ENCODE assay signal across 15 cellular contexts in genomic region chr10:121302541-121303180, GRCh38.
A peak's percentile ranks its signal among the peaks of the same experiment; 100 is the strongest.
DNase-seq lines count a peak whose midpoint lies in the region; ATAC-seq, FAIRE-seq and TF ChIP-seq lines count a peak whose summit lies in the region.
"Had no signal": no experiment of that assay in that cellular context is flagged by ENCODE, and none has a peak within 500 bp of the region (broad histone marks: within the 10 kb centered on the region; RNA-seq: fewer than 3 reads in every experiment).

No MANE protein-coding gene starts in this region.

- H3K4me3 ChIP-seq in OCI-LY3 (ENCODE audit: low read length) (no peak overlapping the region), bronchial epithelial cell (ENCODE audit: low read depth, low read length) (no peak overlapping the region), sigmoid colon (no peak overlapping the region), spleen (no peak overlapping the region), heart right ventricle (no peak overlapping the region)
- H3K4me3 ChIP-seq: K562 had no signal

- no peak overlapping the region for H3K9ac ChIP-seq in OCI-LY3 (ENCODE audit: low read length)

- H4K20me1 ChIP-seq in OCI-LY3 (ENCODE audit: insufficient read depth, low read length) = no peaks in the 10 kb centered on the region

- DNase-seq in bronchial epithelial cell (ENCODE audit: low read depth) (peak; percentile 71), kidney glomerular epithelial cell (lab: John Stamatoyannopoulos, UW) (peak; percentile 66), sigmoid colon (no peak), spleen (no peak), HTR-8/SVneo (ENCODE audit: insufficient read length, low spot score) (no peak), heart right ventricle (no peak)
- DNase-seq: CD8-positive, alpha-beta T cell; EL; H9; NCI-H226; NCI-H69; NK-92 treated with Interleukin-12 subunit alpha and Interleukin-12 subunit beta, amount 100 ng/mL, for 24 hours; SHP77 had no signal

- H3K79me2 ChIP-seq in OCI-LY3 (ENCODE audit: low read length) = no peaks in the 10 kb centered on the region

- no peak overlapping the region for H3K4me2 ChIP-seq in OCI-LY3 (ENCODE audit: low read length)

- H3K9me3 ChIP-seq in OCI-LY3 (ENCODE audit: insufficient read depth, low read length) (no peaks in the 10 kb centered on the region), sigmoid colon (no peaks in the 10 kb centered on the region), spleen (peaks cover 0 to 3% (median 0%) of the 10 kb centered on the region in 8 donors), heart right ventricle (no peaks in the 10 kb centered on the region)

- H3K27me3 ChIP-seq in OCI-LY3 (ENCODE audit: low read depth, low read length) (peaks cover 18% of the 10 kb centered on the region; the same call in 1 of the 2 replicates), bronchial epithelial cell (ENCODE audit: control insufficient read depth, insufficient read depth, low read length) (no peaks in the 10 kb centered on the region), sigmoid colon (no peaks in the 10 kb centered on the region), spleen (replicated peaks in 1 of 7) (no peaks in the 10 kb centered on the region), heart right ventricle (peaks cover 0 to 16% (median 6%) of the 10 kb centered on the region in 7 donors)

- H3K36me3 ChIP-seq in OCI-LY3 (replicated peaks; ENCODE audit: low read depth, low read length) = no peaks in the 10 kb centered on the region
- no peaks in the 10 kb centered on the region for H3K36me3 ChIP-seq in bronchial epithelial cell (ENCODE audit: control insufficient read depth, insufficient read depth, low read length)
- no peaks in the 10 kb centered on the region for H3K36me3 ChIP-seq in sigmoid colon
- H3K36me3 ChIP-seq in spleen = no peaks in the 10 kb centered on the region
- no peaks in the 10 kb centered on the region for H3K36me3 ChIP-seq in heart right ventricle

- FAIRE-seq in bronchial epithelial cell (lab: Jason Lieb, UNC) (no peak), HTR-8/SVneo (lab: Jason Lieb, UNC) (no peak)
- FAIRE-seq: K562 had no signal

- TF ChIP-seq POLR2A in sigmoid colon (IDR thresholded peaks at IDR 0.05) = no peak
- no peak for TF ChIP-seq POLR2A in spleen (IDR thresholded peaks at IDR 0.05)

- H3K4me1 ChIP-seq in OCI-LY3 (ENCODE audit: low read length) (peaks cover 9% of the 10 kb centered on the region), sigmoid colon (peaks cover 0 to 55% (median 15%) of the 10 kb centered on the region in 4 donors), spleen (no peaks in the 10 kb centered on the region), heart right ventricle (no peaks in the 10 kb centered on the region)

- no peak overlapping the region for H3K27ac ChIP-seq in OCI-LY3 (ENCODE audit: low read length)
- H3K27ac ChIP-seq in sigmoid colon = peak overlapping the region in 3 of 4 donors; percentile 49 to 72 (median 59)
- H3K27ac ChIP-seq in spleen = no peak overlapping the region
- H3K27ac ChIP-seq in heart right ventricle = no peak overlapping the region

- intact Hi-C loops in sigmoid colon (cut with DNase I) (loop anchor here (5.0 to 10.0 kb wide), 4 partner anchors 222 to 358 kb away; partner anchors contain the start of gene FGFR2), spleen (cut with DNase I; ENCODE audit: low total_unique reads) (no loop called here), heart right ventricle (cut with DNase I) (loop anchor here in 1 of 10 donors (10.0 kb wide), 1 partner anchor 262 kb away; no protein-coding TSS in a partner anchor)

- TF ChIP-seq EP300 in sigmoid colon (IDR thresholded peaks at IDR 0.05) = peak in 1 of 4 donors; percentile 29

- WGBS in sigmoid colon, 2 donors = 83 to 88% methylated on average over 7 of the region's 7 CpGs
- WGBS in spleen, 5 donors = 77 to 91% (median 81%) methylated on average over 7 of the region's 7 CpGs
- WGBS in heart right ventricle, 2 donors = 79 to 82% methylated on average over 7 of the region's 7 CpGs

- ATAC-seq in heart right ventricle = no peak
- ATAC-seq: CD8-positive, alpha-beta T cell; K562 had no signal

- no peak overlapping the region for H2AFZ ChIP-seq in OCI-LY3 (ENCODE audit: low read depth, low read length)

- peak; percentile 36 for TF ChIP-seq CTCF in OCI-LY3 (IDR thresholded peaks at IDR 0.05; ENCODE audit: low read depth, low read length)
- no peak for TF ChIP-seq CTCF in bronchial epithelial cell (IDR thresholded peaks at IDR 0.05; ENCODE audit: insufficient read depth, low read length, severe bottlenecking)
- no peak for TF ChIP-seq CTCF in sigmoid colon (IDR thresholded peaks at IDR 0.05)
- no peak for TF ChIP-seq CTCF in spleen (IDR thresholded peaks at IDR 0.05 in 8 of 11, conservative IDR thresholded peaks at IDR 0.05 in 3 of 11)
- no peak for TF ChIP-seq CTCF in heart right ventricle (IDR thresholded peaks at IDR 0.05)

Comparison
In these comparisons a context has a peak if more than half of its experiments do, and no peak if none do; other contexts are left out.
1. H3K27ac ChIP-seq: peak in sigmoid colon (3 of 4); none in OCI-LY3 (single experiment), spleen (0 of 8) and heart right ventricle (0 of 10).
2. DNase-seq: peak in bronchial epithelial cell (single experiment) and kidney glomerular epithelial cell (single experiment); none in sigmoid colon (single experiment), spleen (single experiment), HTR-8/SVneo (single experiment) and heart right ventricle (0 of 2).